Comparison of ENCODE assay signal across 10 cellular contexts in the genomic region with DNA sequence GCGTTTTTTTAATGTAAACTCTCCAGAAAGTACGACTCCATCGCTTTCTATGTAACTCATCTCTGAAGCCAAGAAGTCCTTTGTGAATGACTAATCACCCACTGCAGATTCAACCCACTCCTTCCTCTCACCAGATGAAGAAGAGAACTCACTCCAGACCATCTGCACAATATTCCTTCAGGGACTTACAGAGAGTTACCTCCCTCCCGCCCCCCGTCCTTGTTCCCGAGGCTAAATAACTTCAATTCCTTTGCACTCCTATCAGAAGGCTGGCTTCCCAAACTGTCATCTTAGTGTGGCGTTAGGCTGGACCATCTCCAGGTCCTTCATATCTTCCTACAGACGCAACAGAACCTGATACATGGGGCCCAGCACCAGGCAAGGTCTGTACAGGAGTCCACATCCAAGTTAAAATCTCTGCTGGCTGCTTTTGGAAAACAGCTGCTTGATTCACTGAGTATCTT.
DNase-seq lines count a peak whose midpoint lies in the region; ATAC-seq and TF ChIP-seq lines count a peak whose summit lies in the region.
"Had no signal": no experiment of that assay in that cellular context is flagged by ENCODE, and none has a peak within 500 bp of the region (broad histone marks: within the 10 kb centered on the region; RNA-seq: fewer than 3 reads in every experiment).

No MANE protein-coding gene starts in this region.

- H3F3A ChIP-seq in smooth muscle cell (ENCODE audit: low read depth) = peaks cover 10% of the 10 kb centered on the region

- peaks cover 18% of the 10 kb centered on the region for H3K4me1 ChIP-seq in smooth muscle cell (ENCODE audit: low read depth)

- H3K36me3 ChIP-seq in smooth muscle cell (ENCODE audit: low read depth) = no peaks in the 10 kb centered on the region
- H3K36me3 ChIP-seq: ascending aorta had no signal

- H3K27me3 Mint-ChIP-seq in activated CD4-positive, alpha-beta memory T cell treated with anti-CD3 and anti-CD28 coated beads for 36 hours = no peaks in the 10 kb centered on the region

- ATAC-seq in activated CD4-positive, CD25-positive, alpha-beta regulatory T cell treated with anti-CD3 and anti-CD28 coated beads, Interleukin-2, amount 50 U/mL, for 24 hours = peak; percentile 40 to 53
- no peak for ATAC-seq in HG03159 (IDR thresholded peaks at IDR 0.05; ENCODE audit: unreplicated experiment)
- ATAC-seq in GM19397 (IDR thresholded peaks at IDR 0.05; ENCODE audit: unreplicated experiment) = no peak
- no peak for ATAC-seq in HG03175 (IDR thresholded peaks at IDR 0.05; ENCODE audit: unreplicated experiment)

- H3K4me3 ChIP-seq in foreskin fibroblast (ENCODE audit: low read depth in 1 of 2, low read length in 2 of 2) = no peak overlapping the region
- H3K4me3 ChIP-seq in smooth muscle cell = peak overlapping the region; percentile 13

- no peaks in the 10 kb centered on the region for H3K9me3 ChIP-seq in smooth muscle cell (replicated peaks; ENCODE audit: low read depth)
- H3K9me3 ChIP-seq: ascending aorta had no signal

- no peaks in the 10 kb centered on the region for H4K20me1 ChIP-seq in smooth muscle cell (ENCODE audit: low read depth)

- intact Hi-C loops in activated CD4-positive, alpha-beta memory T cell treated with anti-CD3 and anti-CD28 coated beads for 36 hours (cut with micrococcal nuclease) = loop anchor here (1.0 kb wide), 2 partner anchors 10 to 26 kb away; no protein-coding TSS in a partner anchor

- POLR2A ChIA-PET in activated CD4-positive, alpha-beta memory T cell treated with anti-CD3 and anti-CD28 coated beads for 36 hours (lab: Charles Lee) = no interaction called here

- peak overlapping the region; percentile 43 for H3K9ac ChIP-seq in smooth muscle cell (ENCODE audit: low read depth)

- H3K4me3 Mint-ChIP-seq in activated CD4-positive, alpha-beta memory T cell treated with anti-CD3 and anti-CD28 coated beads for 36 hours = peak overlapping the region; percentile 17

- H3K27me3 ChIP-seq in smooth muscle cell (ENCODE audit: low read depth) = no peaks in the 10 kb centered on the region
- H3K27me3 ChIP-seq: ascending aorta had no signal

- H3K4me2 ChIP-seq in smooth muscle cell = peak overlapping the region; percentile 81

- CTCF ChIA-PET in activated CD4-positive, alpha-beta memory T cell treated with anti-CD3 and anti-CD28 coated beads for 36 hours (lab: Charles Lee) = interaction anchor here (1.0 to 1.8 kb wide), 3 partner anchors 13 to 53 kb away, joined by 4 to 6 read pairs (median 4); no protein-coding TSS in a partner anchor

- 12% methylated on average over 8 of the region's 8 CpGs for WGBS in smooth muscle cell (ENCODE audit: low lambda C conversion rate)

- no peak overlapping the region for H2AFZ ChIP-seq in smooth muscle cell (ENCODE audit: low read depth)

- peaks cover 33% of the 10 kb centered on the region for H3K36me3 Mint-ChIP-seq in activated CD4-positive, alpha-beta memory T cell treated with anti-CD3 and anti-CD28 coated beads for 36 hours

- TF ChIP-seq CTCF in foreskin fibroblast (IDR thresholded peaks at IDR 0.05; ENCODE audit: low read depth, low read length) (no peak), smooth muscle cell (IDR thresholded peaks at IDR 0.05; ENCODE audit: borderline replicate concordance, insufficient read depth, poor library complexity, severe bottlenecking) (no peak)

- H3K4me1 Mint-ChIP-seq in activated CD4-positive, alpha-beta memory T cell treated with anti-CD3 and anti-CD28 coated beads for 36 hours (ENCODE audit: low read depth) = peaks cover 75% of the 10 kb centered on the region

- DNase-seq in activated CD4-positive, CD25-positive, alpha-beta regulatory T cell (lab: John Stamatoyannopoulos, UW) = no peak
- no peak for DNase-seq in activated CD4-positive, alpha-beta memory T cell treated with anti-CD3 and anti-CD28 coated beads for 36 hours
- DNase-seq in foreskin fibroblast (peak; percentile 88 to 92), smooth muscle cell (lab: John Stamatoyannopoulos, UW; ENCODE audit: unreplicated experiment) (no peak)
- DNase-seq: NCI-H1105 treated with DMSO at 0.1 percent for 48 hours had no signal

- H3K79me2 ChIP-seq in smooth muscle cell (ENCODE audit: low read depth) = peaks cover 10% of the 10 kb centered on the region

- H3K27ac Mint-ChIP-seq in activated CD4-positive, alpha-beta memory T cell treated with anti-CD3 and anti-CD28 coated beads for 36 hours = peak overlapping the region; percentile 82

- H3K27ac ChIP-seq in smooth muscle cell (ENCODE audit: low read depth) = peak overlapping the region; percentile 91

- no peaks in the 10 kb centered on the region for H3K9me3 Mint-ChIP-seq in activated CD4-positive, alpha-beta memory T cell treated with anti-CD3 and anti-CD28 coated beads for 36 hours

Comparison
In these comparisons a context has a peak if more than half of its experiments do, and no peak if none do; other contexts are left out.
1. ATAC-seq: peak in activated CD4-positive, CD25-positive, alpha-beta regulatory T cell treated with anti-CD3 and anti-CD28 coated beads, Interleukin-2, amount 50 U/mL, for 24 hours (2 of 2); none in HG03159 (single experiment), GM19397 (single experiment) and HG03175 (single experiment).
2. DNase-seq: peak in foreskin fibroblast (2 of 2); none in activated CD4-positive, CD25-positive, alpha-beta regulatory T cell (0 of 4), activated CD4-positive, alpha-beta memory T cell treated with anti-CD3 and anti-CD28 coated beads for 36 hours (single experiment) and smooth muscle cell (single experiment).